8 cellular contexts compared by ENCODE assay signal in the genomic region with DNA sequence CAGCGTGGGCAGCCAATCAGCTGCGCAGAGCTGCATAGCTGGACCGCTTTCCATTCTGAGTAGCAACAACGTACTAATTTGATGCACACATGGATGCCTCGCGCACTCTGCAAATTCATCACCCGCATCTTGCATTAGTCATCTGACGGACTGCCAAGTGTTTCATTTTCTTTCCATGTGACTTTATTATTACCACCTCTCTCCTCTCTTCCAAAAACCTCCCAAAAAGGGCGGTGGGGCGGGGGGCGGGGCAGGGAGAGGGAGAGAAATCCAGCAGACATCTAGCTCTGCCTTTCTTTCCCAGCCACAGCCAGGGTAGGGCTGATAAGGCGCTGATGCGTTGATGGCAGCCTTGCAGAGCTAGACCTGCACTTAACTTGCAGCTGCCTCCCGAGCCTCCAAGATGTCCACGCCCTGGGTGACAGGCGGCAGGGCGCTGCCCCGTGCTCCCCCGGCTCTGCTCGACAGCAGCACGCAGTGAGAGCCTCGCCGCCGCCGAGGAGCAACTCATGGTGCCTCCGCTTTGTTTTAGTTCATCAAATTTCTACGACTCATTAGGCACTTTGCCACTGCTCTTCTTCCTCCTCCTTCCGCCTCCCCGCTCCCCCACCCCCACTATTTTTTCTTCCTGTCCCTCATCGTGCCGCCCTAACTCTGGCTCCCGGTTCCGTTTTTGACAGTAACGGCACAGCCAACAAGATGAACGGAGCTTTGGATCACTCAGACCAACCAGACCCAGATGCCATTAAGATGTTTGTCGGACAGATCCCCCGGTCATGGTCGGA.
A peak's percentile ranks its signal among the peaks of the same experiment; 100 is the strongest.
DNase-seq lines count a peak whose midpoint lies in the region; ATAC-seq and TF ChIP-seq lines count a peak whose summit lies in the region.

No MANE protein-coding gene starts in this region.

- peak; percentile 33 for ATAC-seq in GM19395 (IDR thresholded peaks at IDR 0.05; ENCODE audit: unreplicated experiment)

- DNase-seq in AG08395 (ENCODE audit: low spot score): peak; percentile 83
- peak; percentile 52 to 73 for DNase-seq in activated CD4-positive, alpha-beta T cell treated with anti-CD3 and anti-CD28 coated beads, Interleukin-2, amount 50 U/mL, for 24 hours (ENCODE audit: low read depth in 1 of 2, low spot score in 1 of 2)
- DNase-seq in effector CD4-positive, alpha-beta T cell: peak; percentile 58
- DNase-seq in mesenchymal stem cell: peak; percentile 56
- DNase-seq in stimulated activated CD8-positive, alpha-beta memory T cell treated with anti-CD3 and anti-CD28 coated beads, Interleukin-15, amount 100 ng/mL, for 48 hours (ENCODE audit: low read depth in 2 of 2): peak; percentile 66 to 70
- no peak for DNase-seq in NCI-H526 treated with DMSO at 0.1 percent for 48 hours (lab: John Stamatoyannopoulos, UW)

- 0 out of 2 replicates have a peak, but pooled peaks cover 3% of the 10 kb centered on the region for H3F3A ChIP-seq in Loucy (ENCODE audit: low read depth)

- H2BK5ac ChIP-seq in mesenchymal stem cell (ENCODE audit: low read depth, low read length, poor library complexity, severe bottlenecking): no peak overlapping the region

- no peak overlapping the region for H2AK5ac ChIP-seq in mesenchymal stem cell (ENCODE audit: low read length, severe bottlenecking)

- H3K27ac ChIP-seq in mesenchymal stem cell (ENCODE audit: low read length, poor library complexity, severe bottlenecking): no peak overlapping the region

- H4K91ac ChIP-seq in mesenchymal stem cell (ENCODE audit: low read length): no peak overlapping the region

- peak overlapping the region; percentile 7 for H4K8ac ChIP-seq in mesenchymal stem cell (ENCODE audit: low read length)

- H3K36me3 ChIP-seq in Loucy (ENCODE audit: insufficient read depth, low read length) (no peaks in the 10 kb centered on the region; the same call in 1 of the 2 replicates), mesenchymal stem cell (ENCODE audit: control insufficient read depth in 1 of 2, insufficient read depth in 2 of 2, low read depth in 1 of 2, low read length in 2 of 2) (peaks cover 3 to 27% of the 10 kb centered on the region in 2 experiments)

- H2AFZ ChIP-seq in Loucy (ENCODE audit: low read length) (peak overlapping the region; percentile 45; the same call in 1 of the 2 replicates), mesenchymal stem cell (ENCODE audit: low read depth, low read length) (peak overlapping the region; percentile 36)

- H3K14ac ChIP-seq in mesenchymal stem cell (ENCODE audit: low read length in 2 of 2): peak overlapping the region in 1 of 2 experiments; percentile 35

- no peaks in the 10 kb centered on the region for H3K9me2 ChIP-seq in Loucy (replicated peaks; ENCODE audit: low read depth, low read length)

- H3K9me3 ChIP-seq in Loucy (ENCODE audit: insufficient read depth, low read depth, low read length) (no peaks in the 10 kb centered on the region), mesenchymal stem cell (ENCODE audit: control insufficient read depth, low read length) (peaks cover 6% of the 10 kb centered on the region)

- peak overlapping the region in 1 of 2 experiments; percentile 56 for H3K23ac ChIP-seq in mesenchymal stem cell (ENCODE audit: low read length in 2 of 2)

- TF ChIP-seq CTCF in Loucy (conservative IDR thresholded peaks at IDR 0.05; ENCODE audit: low read length): no peak

- peaks cover 41% of the 10 kb centered on the region for H3K79me1 ChIP-seq in mesenchymal stem cell (replicated peaks; ENCODE audit: low read length, poor library complexity, severe bottlenecking)

- H2BK120ac ChIP-seq in mesenchymal stem cell (ENCODE audit: low read depth, low read length): no peak overlapping the region

- peaks cover 73% of the 10 kb centered on the region for H3K79me2 ChIP-seq in Loucy (ENCODE audit: insufficient read depth, low read length)

- H2BK12ac ChIP-seq in mesenchymal stem cell (ENCODE audit: low read length in 2 of 2): peak overlapping the region in 1 of 2 experiments; percentile 49

- peaks cover 8% of the 10 kb centered on the region for H4K20me1 ChIP-seq in Loucy (ENCODE audit: insufficient read depth, low read length, poor library complexity, severe bottlenecking)

- H3K4me1 ChIP-seq in Loucy (ENCODE audit: insufficient read depth, low read length, poor library complexity, severe bottlenecking): peaks cover 55% of the 10 kb centered on the region
- peaks cover 10% of the 10 kb centered on the region for H3K4me1 ChIP-seq in mesenchymal stem cell (ENCODE audit: control insufficient read depth, insufficient read depth, low read depth, low read length)

- H3K9ac ChIP-seq in Loucy (ENCODE audit: low read depth, low read length, poor library complexity, severe bottlenecking): peak overlapping the region; percentile 97
- H3K9ac ChIP-seq in mesenchymal stem cell (ENCODE audit: low read length): peak overlapping the region; percentile 93

- no peak overlapping the region for H2BK15ac ChIP-seq in mesenchymal stem cell (ENCODE audit: low read depth, poor library complexity, severe bottlenecking)

- H3K27me3 ChIP-seq in Loucy (ENCODE audit: insufficient read depth, low read length, poor library complexity, severe bottlenecking) (peaks cover 4% of the 10 kb centered on the region), mesenchymal stem cell (ENCODE audit: control insufficient read depth in 1 of 2, insufficient read depth in 1 of 2, low read length in 2 of 2) (peaks cover 0 to 26% of the 10 kb centered on the region in 2 experiments)

- H3K4me2 ChIP-seq in Loucy (ENCODE audit: low read depth, low read length, poor library complexity, severe bottlenecking) (peak overlapping the region; percentile 97), mesenchymal stem cell (ENCODE audit: low read length, poor library complexity, severe bottlenecking) (peak overlapping the region; percentile 96)

- H3K4ac ChIP-seq in mesenchymal stem cell (ENCODE audit: low read depth in 1 of 2, low read length in 2 of 2): peak overlapping the region in 1 of 2 experiments; percentile 38

- WGBS in mesenchymal stem cell: 1% methylated on average over 38 of the region's 38 CpGs

- H3K18ac ChIP-seq in mesenchymal stem cell (ENCODE audit: low read depth in 1 of 2, low read length in 2 of 2): peak overlapping the region in 1 of 2 experiments; percentile 55

- H3K4me3 ChIP-seq in Loucy (ENCODE audit: low read length, poor library complexity, severe bottlenecking) (peak overlapping the region; percentile 87), mesenchymal stem cell (ENCODE audit: insufficient read depth in 1 of 2, low read depth in 1 of 2, low read length in 2 of 2) (peak overlapping the region; percentile 55 to 89)
